In the genomic region with DNA sequence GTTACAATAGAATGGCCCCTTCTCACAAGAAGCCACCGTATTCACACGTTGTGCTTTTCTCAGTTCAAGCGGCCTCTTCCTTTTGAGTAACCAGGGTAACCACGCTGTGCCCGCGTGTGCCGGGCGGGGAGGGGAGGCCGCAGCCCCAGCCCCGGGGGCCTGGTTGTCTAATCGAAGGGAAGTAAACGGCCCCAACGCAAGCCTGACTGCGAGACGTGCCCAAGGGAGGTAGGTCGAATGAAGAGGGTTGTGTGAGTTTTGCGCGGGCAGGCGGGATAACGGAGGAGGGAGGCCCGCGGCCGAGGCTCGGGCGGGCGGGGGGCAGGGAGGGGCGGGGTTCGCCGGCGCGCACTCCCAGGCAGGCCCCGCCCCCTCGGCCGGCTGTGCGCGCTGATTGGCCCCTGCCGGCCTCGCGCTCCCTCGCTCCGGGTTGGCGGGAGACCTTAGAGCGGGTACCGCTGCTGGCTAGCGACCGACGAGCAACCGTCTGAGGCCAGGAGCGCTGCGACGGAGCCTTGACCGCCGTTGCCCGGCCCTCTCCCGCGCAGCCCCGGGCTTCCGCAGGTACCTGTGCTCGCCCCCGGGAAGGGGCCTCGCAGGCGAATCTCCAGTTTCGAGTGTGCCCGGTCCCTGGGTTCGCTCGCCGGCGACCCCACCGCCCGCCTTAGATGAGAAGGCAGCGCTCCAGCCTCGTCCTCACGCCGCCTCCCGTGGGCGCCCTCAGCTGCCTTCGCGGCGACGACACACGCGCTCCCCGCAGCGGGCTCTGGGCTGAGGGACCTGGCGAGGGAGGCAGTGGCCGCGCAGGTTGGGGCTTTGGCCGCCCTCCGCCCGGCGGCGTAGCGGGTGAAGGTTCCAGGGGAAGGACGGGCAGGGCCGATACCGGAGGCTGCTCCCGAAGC, we compare ENCODE assay signal across 8 cellular contexts. TPM values are rescaled to one million over a fixed set of nuclear protein-coding genes. Genes with fewer than 3 reads are reported as not detected.
A peak's percentile ranks its signal among the peaks of the same experiment; 100 is the strongest.
DNase-seq lines count a peak whose midpoint lies in the region; ATAC-seq and TF ChIP-seq lines count a peak whose summit lies in the region.

A gene (plus strand): TSS at position 451 of the 902 bp plus-strand sequence. CDS start 5,181 bp downstream, outside the sequence.

- H3K27ac ChIP-seq in SJSA1 (no peak within 1 kb of the TSS), parathyroid adenoma (no peak within 1 kb of the TSS), thyroid gland (no peak within 1 kb of the TSS)

- H3K9me3 ChIP-seq in SJSA1 (replicated peaks) = peaks cover 3% of the 10 kb centered on the region; the same call in 1 of the 2 replicates
- H3K9me3 ChIP-seq in parathyroid adenoma (ENCODE audit: control insufficient read depth, low read length) = no peaks in the 10 kb centered on the region
- no peaks in the 10 kb centered on the region for H3K9me3 ChIP-seq in thyroid gland

- H3K9me3 Mint-ChIP-seq in activated naive CD4-positive, alpha-beta T cell treated with anti-CD3 and anti-CD28 coated beads, Interleukin-2, amount 50 U/mL, for 24 hours = peaks cover 5% of the 10 kb centered on the region
- H3K9me3 Mint-ChIP-seq in glutamatergic neuron (ENCODE audit: unreplicated experiment) = no peaks in the 10 kb centered on the region

- H3K4me3 ChIP-seq in SJSA1 = peak within 1 kb of the TSS; percentile 36
- peak within 1 kb of the TSS; percentile 20 for H3K4me3 ChIP-seq in parathyroid adenoma (ENCODE audit: low read depth, low read length)
- peak within 1 kb of the TSS in 1 of 3 donors; percentile 28 for H3K4me3 ChIP-seq in thyroid gland (replicated peaks in 1 of 3)

- ATAC-seq in GM19043 (IDR thresholded peaks at IDR 0.05; ENCODE audit: low read depth, unreplicated experiment) = peak; percentile 83
- peak; percentile 65 for ATAC-seq in HG03378 (IDR thresholded peaks at IDR 0.05; ENCODE audit: unreplicated experiment)

- peak within 1 kb of the TSS; percentile 45 for H3K4me2 ChIP-seq in parathyroid adenoma (ENCODE audit: low read length)

- no peaks in the 10 kb centered on the region for H3K27me3 Mint-ChIP-seq in activated naive CD4-positive, alpha-beta T cell treated with anti-CD3 and anti-CD28 coated beads, Interleukin-2, amount 50 U/mL, for 24 hours
- H3K27me3 Mint-ChIP-seq in glutamatergic neuron (ENCODE audit: unreplicated experiment) = peaks cover 2% of the 10 kb centered on the region

- TF ChIP-seq POLR2A in thyroid gland (IDR thresholded peaks at IDR 0.05) = no peak

- 5 to 15% methylated on average over 16 to 27 of the region's 97 CpGs for WGBS in thyroid gland, 2 donors

- intact Hi-C loops in thyroid gland (cut with DNase I) = no loop called here

- peaks cover 11% of the 10 kb centered on the region for H3K4me1 ChIP-seq in SJSA1 (replicated peaks)
- no peaks in the 10 kb centered on the region for H3K4me1 ChIP-seq in parathyroid adenoma
- H3K4me1 ChIP-seq in thyroid gland = peaks cover 0 to 14% of the 10 kb centered on the region in 2 donors

- no peak within 1 kb of the TSS for H3K9ac ChIP-seq in parathyroid adenoma

- H3K36me3 Mint-ChIP-seq in activated naive CD4-positive, alpha-beta T cell treated with anti-CD3 and anti-CD28 coated beads, Interleukin-2, amount 50 U/mL, for 24 hours = peaks cover 2% of the 10 kb centered on the region
- no peaks in the 10 kb centered on the region for H3K36me3 Mint-ChIP-seq in glutamatergic neuron (ENCODE audit: unreplicated experiment)

- peak within 1 kb of the TSS; percentile 41 for H3K27ac Mint-ChIP-seq in activated naive CD4-positive, alpha-beta T cell treated with anti-CD3 and anti-CD28 coated beads, Interleukin-2, amount 50 U/mL, for 24 hours
- H3K27ac Mint-ChIP-seq in glutamatergic neuron (ENCODE audit: unreplicated experiment) = no peak within 1 kb of the TSS

- H3K4me3 Mint-ChIP-seq in activated naive CD4-positive, alpha-beta T cell treated with anti-CD3 and anti-CD28 coated beads, Interleukin-2, amount 50 U/mL, for 24 hours = peak within 1 kb of the TSS; percentile 82
- H3K4me3 Mint-ChIP-seq in glutamatergic neuron (ENCODE audit: unreplicated experiment) = peak within 1 kb of the TSS; percentile 79

- H3K27me3 ChIP-seq in SJSA1 (replicated peaks) = no peaks in the 10 kb centered on the region
- no peaks in the 10 kb centered on the region for H3K27me3 ChIP-seq in parathyroid adenoma (ENCODE audit: control insufficient read depth, insufficient read depth, low read length)
- H3K27me3 ChIP-seq in thyroid gland = no peaks in the 10 kb centered on the region

- peaks cover 12% of the 10 kb centered on the region for H3K4me1 Mint-ChIP-seq in activated naive CD4-positive, alpha-beta T cell treated with anti-CD3 and anti-CD28 coated beads, Interleukin-2, amount 50 U/mL, for 24 hours
- H3K4me1 Mint-ChIP-seq in glutamatergic neuron (ENCODE audit: low read depth, unreplicated experiment) = peaks cover 4% of the 10 kb centered on the region

- H3K36me3 ChIP-seq in SJSA1 (peaks cover 11% of the 10 kb centered on the region), parathyroid adenoma (ENCODE audit: control insufficient read depth, insufficient read depth, low read length) (no peaks in the 10 kb centered on the region), thyroid gland (no peaks in the 10 kb centered on the region)

- peak; percentile 75 for DNase-seq in AG08395 (ENCODE audit: low spot score)
- peak; percentile 51 to 54 for DNase-seq in SJSA1 (ENCODE audit: low read depth in 1 of 2, low spot score in 2 of 2)
- peak; percentile 88 for DNase-seq in glutamatergic neuron
- peak; percentile 55 to 63 for DNase-seq in thyroid gland

- H3K79me2 ChIP-seq in parathyroid adenoma = no peaks in the 10 kb centered on the region

- H2AFZ ChIP-seq in parathyroid adenoma = peak within 1 kb of the TSS; percentile 62

- TF ChIP-seq CTCF in glutamatergic neuron (IDR thresholded peaks at IDR 0.05; ENCODE audit: partially characterized antibody, unreplicated experiment) (no peak), parathyroid adenoma (IDR thresholded peaks at IDR 0.05) (no peak), thyroid gland (IDR thresholded peaks at IDR 0.05) (no peak)

RNA-seq across cellular contexts. Expression of the gene that starts here (rescaled TPM):
- 0.24 and 0.28 TPM in 2 replicates for total RNA-seq in SJSA1 (2014; rRNA removed; shearing (Covaris generic))
- total RNA-seq in glutamatergic neuron (ENCODE audit: unreplicated experiment) = 0.81 TPM
- 1 to 10 TPM in 3 of 4 donors, under 1 TPM in 1; 0.78 to 3.1 (median 1.8) TPM for total RNA-seq in thyroid gland

Comparison
In these comparisons a context has a peak if more than half of its experiments do, and no peak if none do; other contexts are left out.
1. Peak in DNase-seq and H3K4me3 ChIP-seq in SJSA1; RNA of the gene not detected or under 1 TPM.
2. Peak in DNase-seq in glutamatergic neuron; RNA of the gene not detected or under 1 TPM.